In genomic region chr1:23567996-23568607, GRCh38 we compare ENCODE assay signal across 8 cellular contexts. TPM values are rescaled to one million over a fixed set of nuclear protein-coding genes. Genes with fewer than 3 reads are reported as not detected.
A peak's percentile ranks its signal among the peaks of the same experiment; 100 is the strongest.
DNase-seq lines count a peak whose midpoint lies in the region; ATAC-seq and TF ChIP-seq lines count a peak whose summit lies in the region.

No MANE protein-coding gene starts in this region.

- DNase-seq in GM06990 (ENCODE audit: extremely low read depth, insufficient read length) (no peak), right atrium auricular region (ENCODE audit: low spot score) (no peak), SKM-1 treated with dmso at 0.1 percent for 144 hours (lab: John Stamatoyannopoulos, UW; ENCODE audit: unreplicated experiment) (no peak)
- DNase-seq in activated T-helper 1 cell treated with anti-CD3 and anti-CD28 coated beads, Interleukin-12 subunit alpha, Interleukin-12 subunit beta, Interleukin-2, Interleukin-4 antibody, amounts not matched to agents 30 ng/mL and 10 ng/mL and 1 ng/mL, durations not matched to agents 14 hours and 24 hours and 36 hours (ENCODE audit: low spot score) = no peak

- peaks cover 64% of the 10 kb centered on the region for H3K27me3 Mint-ChIP-seq in activated T-helper 1 cell treated with anti-CD3 and anti-CD28 coated beads, Interleukin-12 subunit alpha, Interleukin-12 subunit beta, Interleukin-2, Interleukin-4 antibody, amounts not matched to agents 30 ng/mL and 10 ng/mL and 1 ng/mL, durations not matched to agents 14 hours and 24 hours and 36 hours (ENCODE audit: insufficient read depth)

- peak overlapping the region; percentile 81 for H3K4me3 Mint-ChIP-seq in activated T-helper 1 cell treated with anti-CD3 and anti-CD28 coated beads, Interleukin-12 subunit alpha, Interleukin-12 subunit beta, Interleukin-2, Interleukin-4 antibody, amounts not matched to agents 30 ng/mL and 10 ng/mL and 1 ng/mL, durations not matched to agents 14 hours and 24 hours and 36 hours

- no peak for TF ChIP-seq CTCF in GM06990 (IDR thresholded peaks at IDR 0.05; ENCODE audit: insufficient read depth, low read length, poor library complexity, severe bottlenecking)
- TF ChIP-seq CTCF in right atrium auricular region (IDR thresholded peaks at IDR 0.05) = peak in 1 of 2 donors; percentile 22

- H3K27ac Mint-ChIP-seq in activated T-helper 1 cell treated with anti-CD3 and anti-CD28 coated beads, Interleukin-12 subunit alpha, Interleukin-12 subunit beta, Interleukin-2, Interleukin-4 antibody, amounts not matched to agents 30 ng/mL and 10 ng/mL and 1 ng/mL, durations not matched to agents 14 hours and 24 hours and 36 hours = no peak overlapping the region

- no peaks in the 10 kb centered on the region for H3K36me3 ChIP-seq in GM06990 (ENCODE audit: control insufficient read depth, insufficient read depth, low read length)
- no peaks in the 10 kb centered on the region for H3K36me3 ChIP-seq in right atrium auricular region
- H3K36me3 ChIP-seq in rectal smooth muscle tissue (ENCODE audit: control insufficient read depth, insufficient read depth, low read length) = no peaks in the 10 kb centered on the region

- peaks cover 12% of the 10 kb centered on the region for H3K4me1 Mint-ChIP-seq in activated T-helper 1 cell treated with anti-CD3 and anti-CD28 coated beads, Interleukin-12 subunit alpha, Interleukin-12 subunit beta, Interleukin-2, Interleukin-4 antibody, amounts not matched to agents 30 ng/mL and 10 ng/mL and 1 ng/mL, durations not matched to agents 14 hours and 24 hours and 36 hours (ENCODE audit: low read depth)

- peaks cover 0 to 30% of the 10 kb centered on the region in 2 donors for H3K4me1 ChIP-seq in right atrium auricular region
- H3K4me1 ChIP-seq in rectal smooth muscle tissue (ENCODE audit: control insufficient read depth, insufficient read depth, low read length) = peaks cover 3% of the 10 kb centered on the region

- no peaks in the 10 kb centered on the region for H3K27me3 ChIP-seq in GM06990 (replicated peaks; ENCODE audit: control insufficient read depth, insufficient read depth, low read length)
- H3K27me3 ChIP-seq in right atrium auricular region = no peaks in the 10 kb centered on the region
- no peaks in the 10 kb centered on the region for H3K27me3 ChIP-seq in rectal smooth muscle tissue (ENCODE audit: control insufficient read depth, insufficient read depth, low read length)

- intact Hi-C loops in activated T-helper 1 cell treated with anti-CD3 and anti-CD28 coated beads, Interleukin-12 subunit alpha, Interleukin-12 subunit beta, Interleukin-2, Interleukin-4 antibody, amounts not matched to agents 30 ng/mL and 10 ng/mL and 1 ng/mL, durations not matched to agents 14 hours and 24 hours and 36 hours (cut with micrococcal nuclease) = no loop called here

- H3K4me3 ChIP-seq in GM06990 (replicated peaks; ENCODE audit: low read depth, low read length) = peak overlapping the region; percentile 57
- peak overlapping the region; percentile 53 to 71 for H3K4me3 ChIP-seq in right atrium auricular region
- peak overlapping the region; percentile 67 for H3K4me3 ChIP-seq in rectal smooth muscle tissue (ENCODE audit: low read length)

- no peaks in the 10 kb centered on the region for H3K9me3 Mint-ChIP-seq in activated T-helper 1 cell treated with anti-CD3 and anti-CD28 coated beads, Interleukin-12 subunit alpha, Interleukin-12 subunit beta, Interleukin-2, Interleukin-4 antibody, amounts not matched to agents 30 ng/mL and 10 ng/mL and 1 ng/mL, durations not matched to agents 14 hours and 24 hours and 36 hours

- no peak overlapping the region for H3K9ac ChIP-seq in rectal smooth muscle tissue (ENCODE audit: low read length)

- H3K36me3 Mint-ChIP-seq in activated T-helper 1 cell treated with anti-CD3 and anti-CD28 coated beads, Interleukin-12 subunit alpha, Interleukin-12 subunit beta, Interleukin-2, Interleukin-4 antibody, amounts not matched to agents 30 ng/mL and 10 ng/mL and 1 ng/mL, durations not matched to agents 14 hours and 24 hours and 36 hours (ENCODE audit: low read depth) = peaks cover 2% of the 10 kb centered on the region

- H3K9me3 ChIP-seq in right atrium auricular region = no peaks in the 10 kb centered on the region

- ATAC-seq in HG03354 (IDR thresholded peaks at IDR 0.05; ENCODE audit: poor library complexity, severe bottlenecking, unreplicated experiment) (no peak), HG03175 (IDR thresholded peaks at IDR 0.05; ENCODE audit: unreplicated experiment) (no peak), HG03159 (IDR thresholded peaks at IDR 0.05; ENCODE audit: unreplicated experiment) (no peak)

- H3K27ac ChIP-seq in right atrium auricular region (peak overlapping the region; percentile 81 to 83), rectal smooth muscle tissue (ENCODE audit: low read depth, low read length) (peak overlapping the region; percentile 52)

RNA-seq across cellular contexts. Expression of gene ID3, which starts 8.8 kb away (rescaled TPM):
- 20.8 and 22.9 TPM in 2 replicates for total RNA-seq in activated T-helper 1 cell treated with anti-CD3 and anti-CD28 coated beads, Interleukin-12 subunit alpha, Interleukin-12 subunit beta, Interleukin-2, Interleukin-4 antibody, amounts not matched to agents 30 ng/mL and 10 ng/mL and 1 ng/mL, durations not matched to agents 14 hours and 24 hours and 36 hours
- 100 to 1,000 TPM; 145 to 357 TPM for total RNA-seq in right atrium auricular region

RNA-seq across cellular contexts. Expression of gene E2F2, which starts 37.1 kb away (rescaled TPM):
- total RNA-seq in activated T-helper 1 cell treated with anti-CD3 and anti-CD28 coated beads, Interleukin-12 subunit alpha, Interleukin-12 subunit beta, Interleukin-2, Interleukin-4 antibody, amounts not matched to agents 30 ng/mL and 10 ng/mL and 1 ng/mL, durations not matched to agents 14 hours and 24 hours and 36 hours = 32.0 and 33.5 TPM in 2 replicates
- under 1 TPM; 0.20 to 0.33 TPM for total RNA-seq in right atrium auricular region

Comparison
In these comparisons a context has a peak if more than half of its experiments do, and no peak if none do; other contexts are left out.
1. RNA of gene E2F2, which starts 37.1 kb away (total RNA-seq): 32.0 to 33.5 TPM in activated T-helper 1 cell treated with anti-CD3 and anti-CD28 coated beads, Interleukin-12 subunit alpha, Interleukin-12 subunit beta, Interleukin-2, Interleukin-4 antibody, amounts not matched to agents 30 ng/mL and 10 ng/mL and 1 ng/mL, durations not matched to agents 14 hours and 24 hours and 36 hours; 0.20 to 0.33 TPM in right atrium auricular region; every median in the first group is over 10 times any median in the second.
2. Peak in every context shown above with its lines, with median percentiles within 50 percentile points of each other: H3K4me3 ChIP-seq.